In the genomic region with DNA sequence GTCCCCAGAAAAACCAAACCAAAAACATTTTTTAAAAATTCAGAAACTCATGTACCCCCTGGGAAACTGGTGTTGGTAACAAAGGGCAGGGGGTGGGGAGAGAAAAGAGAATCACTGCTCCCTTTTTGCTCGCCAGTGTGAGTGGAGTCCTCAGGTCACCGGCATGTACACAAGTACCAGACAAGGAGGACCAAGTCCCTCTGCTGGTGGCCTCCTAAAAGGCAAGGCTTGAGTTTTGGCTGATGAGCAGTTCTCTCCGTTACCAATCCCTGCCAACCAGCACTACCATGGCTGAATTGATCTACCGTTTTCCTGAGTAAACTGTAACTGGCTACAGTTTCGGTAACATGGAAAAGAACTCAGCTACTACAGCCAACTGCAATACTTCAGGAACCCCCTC, we compare ENCODE assay signal across 12 cellular contexts. TPM values are rescaled to one million over a fixed set of nuclear protein-coding genes. Genes with fewer than 3 reads are reported as not detected.
DNase-seq lines count a peak whose midpoint lies in the region; ATAC-seq and TF ChIP-seq lines count a peak whose summit lies in the region.
"Had no signal": no experiment of that assay in that cellular context is flagged by ENCODE, and none has a peak within 500 bp of the region (broad histone marks: within the 10 kb centered on the region; RNA-seq: fewer than 3 reads in every experiment).

No MANE protein-coding gene starts in this region.

- peak overlapping the region; percentile 35 for H3K9ac ChIP-seq in adipocyte (ENCODE audit: low read length)

- H3K36me3 Mint-ChIP-seq in activated CD8-positive, alpha-beta T cell treated with anti-CD3 and anti-CD28 coated beads for 36 hours (ENCODE audit: low read depth), result no peaks in the 10 kb centered on the region
- H3K36me3 Mint-ChIP-seq in activated CD8-positive, alpha-beta T cell treated with anti-CD3 and anti-CD28 coated beads, Interleukin-2, amount 10 ng/mL, durations not matched to agents 7 days and 5 days (ENCODE audit: low read depth), result no peaks in the 10 kb centered on the region
- H3K36me3 Mint-ChIP-seq: activated naive CD4-positive, alpha-beta T cell treated with anti-CD3 and anti-CD28 coated beads, Interleukin-2, amount 10 ng/mL, durations not matched to agents 7 days and 5 days had no signal

- H3K4me1 ChIP-seq in adipocyte (ENCODE audit: control insufficient read depth, insufficient read depth, low read length) (peaks cover 50% of the 10 kb centered on the region), thyroid gland (no peaks in the 10 kb centered on the region)

- POLR2A ChIA-PET in activated CD8-positive, alpha-beta T cell treated with anti-CD3 and anti-CD28 coated beads for 36 hours (lab: Charles Lee), result no interaction called here
- POLR2A ChIA-PET in activated CD8-positive, alpha-beta T cell treated with anti-CD3 and anti-CD28 coated beads, Interleukin-2, amount 10 ng/mL, durations not matched to agents 7 days and 5 days (lab: Charles Lee), result no interaction called here

- no peak overlapping the region for H3K27ac ChIP-seq in thyroid gland

- H3K4me3 ChIP-seq in adipocyte (ENCODE audit: low read length), result no peak overlapping the region
- H3K4me3 ChIP-seq in thyroid gland (replicated peaks in 1 of 3), result no peak overlapping the region

- H3K4me3 Mint-ChIP-seq in activated CD8-positive, alpha-beta T cell treated with anti-CD3 and anti-CD28 coated beads for 36 hours, result no peak overlapping the region
- no peak overlapping the region for H3K4me3 Mint-ChIP-seq in activated CD8-positive, alpha-beta T cell treated with anti-CD3 and anti-CD28 coated beads, Interleukin-2, amount 10 ng/mL, durations not matched to agents 7 days and 5 days
- H3K4me3 Mint-ChIP-seq: activated naive CD4-positive, alpha-beta T cell treated with anti-CD3 and anti-CD28 coated beads, Interleukin-2, amount 10 ng/mL, durations not matched to agents 7 days and 5 days had no signal

- no peak for ATAC-seq in activated CD8-positive, alpha-beta T cell treated with anti-CD3 and anti-CD28 coated beads for 36 hours
- ATAC-seq in activated CD8-positive, alpha-beta T cell treated with anti-CD3 and anti-CD28 coated beads, Interleukin-2, amount 10 ng/mL, durations not matched to agents 7 days and 5 days, result no peak
- ATAC-seq in left ventricle myocardium superior (peak; percentile 26), GM21717 (IDR thresholded peaks at IDR 0.05; ENCODE audit: unreplicated experiment) (no peak), HG03280 (IDR thresholded peaks at IDR 0.05; ENCODE audit: unreplicated experiment) (no peak)

- no peak overlapping the region for H3K27ac Mint-ChIP-seq in activated CD8-positive, alpha-beta T cell treated with anti-CD3 and anti-CD28 coated beads for 36 hours
- no peak overlapping the region for H3K27ac Mint-ChIP-seq in activated CD8-positive, alpha-beta T cell treated with anti-CD3 and anti-CD28 coated beads, Interleukin-2, amount 10 ng/mL, durations not matched to agents 7 days and 5 days

- 71 to 72% methylated on average over 5 of the region's 5 CpGs for WGBS in thyroid gland, 2 donors

- H3K9me3 Mint-ChIP-seq in activated CD8-positive, alpha-beta T cell treated with anti-CD3 and anti-CD28 coated beads for 36 hours, result no peaks in the 10 kb centered on the region
- H3K9me3 Mint-ChIP-seq in activated CD8-positive, alpha-beta T cell treated with anti-CD3 and anti-CD28 coated beads, Interleukin-2, amount 10 ng/mL, durations not matched to agents 7 days and 5 days (ENCODE audit: insufficient read depth), result no peaks in the 10 kb centered on the region
- H3K9me3 Mint-ChIP-seq: activated naive CD4-positive, alpha-beta T cell treated with anti-CD3 and anti-CD28 coated beads, Interleukin-2, amount 10 ng/mL, durations not matched to agents 7 days and 5 days had no signal

- CTCF ChIA-PET in activated CD8-positive, alpha-beta T cell treated with anti-CD3 and anti-CD28 coated beads for 36 hours (lab: Charles Lee), result interaction anchor here (1.1 to 1.9 kb wide), 3 partner anchors 22 to 156 kb away, joined by 3 to 4 read pairs (median 3); no protein-coding TSS in a partner anchor
- CTCF ChIA-PET in activated CD8-positive, alpha-beta T cell treated with anti-CD3 and anti-CD28 coated beads, Interleukin-2, amount 10 ng/mL, durations not matched to agents 7 days and 5 days (lab: Charles Lee), result interaction anchor here (1.0 kb wide), 1 partner anchor 113 kb away, joined by 4 read pairs; no protein-coding TSS in a partner anchor

- H3K36me3 ChIP-seq in adipocyte (ENCODE audit: control insufficient read depth, insufficient read depth, low read length, severe bottlenecking) (peaks cover 23% of the 10 kb centered on the region), thyroid gland (peaks cover 0 to 11% of the 10 kb centered on the region in 2 donors)

- no peaks in the 10 kb centered on the region for H3K4me1 Mint-ChIP-seq in activated CD8-positive, alpha-beta T cell treated with anti-CD3 and anti-CD28 coated beads for 36 hours (ENCODE audit: low read depth)
- H3K4me1 Mint-ChIP-seq in activated CD8-positive, alpha-beta T cell treated with anti-CD3 and anti-CD28 coated beads, Interleukin-2, amount 10 ng/mL, durations not matched to agents 7 days and 5 days (ENCODE audit: low read depth), result no peaks in the 10 kb centered on the region
- H3K4me1 Mint-ChIP-seq: activated naive CD4-positive, alpha-beta T cell treated with anti-CD3 and anti-CD28 coated beads, Interleukin-2, amount 10 ng/mL, durations not matched to agents 7 days and 5 days had no signal

- no peak for TF ChIP-seq CTCF in activated CD8-positive, alpha-beta T cell treated with anti-CD3 and anti-CD28 coated beads for 36 hours (IDR thresholded peaks at IDR 0.05)
- TF ChIP-seq CTCF in thyroid gland (IDR thresholded peaks at IDR 0.05), result peak in 3 of 6 experiments; percentile 16 to 36 (median 30)

- H3K27me3 Mint-ChIP-seq in activated CD8-positive, alpha-beta T cell treated with anti-CD3 and anti-CD28 coated beads for 36 hours, result no peaks in the 10 kb centered on the region
- peaks cover 6% of the 10 kb centered on the region for H3K27me3 Mint-ChIP-seq in activated CD8-positive, alpha-beta T cell treated with anti-CD3 and anti-CD28 coated beads, Interleukin-2, amount 10 ng/mL, durations not matched to agents 7 days and 5 days (ENCODE audit: low read depth)

- no peak for TF ChIP-seq POLR2A in thyroid gland (IDR thresholded peaks at IDR 0.05)

- H3K9me3 ChIP-seq in adipocyte (ENCODE audit: control insufficient read depth, low read length) (no peaks in the 10 kb centered on the region), thyroid gland (no peaks in the 10 kb centered on the region)

- DNase-seq in activated CD8-positive, alpha-beta T cell treated with anti-CD3 and anti-CD28 coated beads for 36 hours, result peak; percentile 4
- DNase-seq in activated CD8-positive, alpha-beta T cell treated with anti-CD3 and anti-CD28 coated beads, Interleukin-2, amount 10 ng/mL, durations not matched to agents 7 days and 5 days, result no peak
- DNase-seq in adipocyte (ENCODE audit: low read depth), result no peak
- no peak for DNase-seq in left ventricle myocardium superior
- peak; percentile 23 to 28 for DNase-seq in thyroid gland
- no peak for DNase-seq in RPMI8226
- DNase-seq: activated naive CD4-positive, alpha-beta T cell treated with anti-CD3 and anti-CD28 coated beads, Interleukin-2, amount 10 ng/mL, durations not matched to agents 7 days and 5 days; HCEC 1CT had no signal

- intact Hi-C loops in activated CD8-positive, alpha-beta T cell treated with anti-CD3 and anti-CD28 coated beads for 36 hours (cut with micrococcal nuclease), result no loop called here
- intact Hi-C loops in left ventricle myocardium superior (cut with micrococcal nuclease) (no loop called here), thyroid gland (cut with DNase I) (no loop called here)

- no peaks in the 10 kb centered on the region for H3K27me3 ChIP-seq in adipocyte (replicated peaks; ENCODE audit: control insufficient read depth, insufficient read depth, low read length)
- H3K27me3 ChIP-seq in thyroid gland, result no peaks in the 10 kb centered on the region

RNA-seq across cellular contexts. Expression of a gene that starts 22.0 kb away (rescaled TPM):
- not detected for total RNA-seq in activated CD8-positive, alpha-beta T cell treated with anti-CD3 and anti-CD28 coated beads for 36 hours
- not detected for total RNA-seq in activated CD8-positive, alpha-beta T cell treated with anti-CD3 and anti-CD28 coated beads, Interleukin-2, amount 10 ng/mL, durations not matched to agents 7 days and 5 days
- total RNA-seq in left ventricle myocardium superior (not detected), thyroid gland (not detected)
- total RNA-seq: fibroblast of lung, HT1080 had no signal

Comparison
In these comparisons a context has a peak if more than half of its experiments do, and no peak if none do; other contexts are left out.
1. DNase-seq: peak in activated CD8-positive, alpha-beta T cell treated with anti-CD3 and anti-CD28 coated beads for 36 hours (single experiment) and thyroid gland (2 of 2); none in activated CD8-positive, alpha-beta T cell treated with anti-CD3 and anti-CD28 coated beads, Interleukin-2, amount 10 ng/mL, durations not matched to agents 7 days and 5 days (single experiment), adipocyte (single experiment), left ventricle myocardium superior (single experiment) and RPMI8226 (single experiment).